ENCODE assay signal across 2 cellular contexts in the genomic region with DNA sequence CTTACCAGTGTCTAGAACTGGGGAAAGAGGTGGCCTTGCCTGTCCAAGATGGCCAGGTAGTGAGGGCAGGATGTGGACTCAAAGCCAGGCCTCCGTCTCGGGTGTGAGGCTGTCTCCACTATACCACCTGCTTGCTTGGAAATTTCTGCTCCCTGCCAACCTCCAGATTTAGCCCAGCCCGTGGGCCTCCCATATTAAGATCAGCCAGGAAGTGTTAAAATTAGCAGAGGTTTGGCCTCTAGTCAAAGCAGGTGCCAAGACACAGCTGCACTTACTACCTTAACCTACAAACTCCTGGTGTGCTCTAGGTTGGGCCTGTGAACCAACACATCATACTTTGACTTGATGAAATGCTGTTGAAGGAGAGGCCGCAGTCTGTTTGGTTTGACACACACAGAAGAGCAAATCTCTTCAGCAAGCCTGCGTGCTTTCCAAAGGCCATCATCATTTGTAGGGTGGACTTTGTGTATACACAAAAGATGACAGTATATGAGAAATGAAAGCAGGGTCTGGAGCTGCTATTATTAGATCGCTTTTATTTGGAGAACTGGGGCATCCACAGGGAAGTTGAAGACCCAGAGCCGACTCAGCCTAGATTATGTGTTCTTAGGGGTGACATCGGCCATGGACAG.
TF ChIP-seq lines count a peak whose summit lies in the region.

No MANE protein-coding gene starts in this region.

TF ChIP-seq in IMR-90, 13 proteins besides CTCF, POLR2A, EP300 and RAD21:
- TF ChIP-seq NFE2L2 (IDR thresholded peaks at IDR 0.05; ENCODE audit: low read depth, low read length) (no peak), RFX5 (IDR thresholded peaks at IDR 0.05; ENCODE audit: low read depth, low read length) (no peak), RCOR1 (IDR thresholded peaks at IDR 0.05; ENCODE audit: insufficient replicate concordance, low read length) (no peak), CEBPB (IDR thresholded peaks at IDR 0.05; ENCODE audit: low read depth, low read length) (no peak), MAZ (IDR thresholded peaks at IDR 0.05; ENCODE audit: borderline replicate concordance, low read depth, low read length) (no peak), MXI1 (IDR thresholded peaks at IDR 0.05; ENCODE audit: borderline replicate concordance, low read depth, low read length) (no peak), MAFK (IDR thresholded peaks at IDR 0.05; ENCODE audit: low read depth, low read length) (no peak), SMC3 (IDR thresholded peaks at IDR 0.05; ENCODE audit: low read depth, low read length) (no peak), CHD1 (IDR thresholded peaks at IDR 0.05; ENCODE audit: low read depth, low read length) (no peak), USF2 (IDR thresholded peaks at IDR 0.05; ENCODE audit: low read depth, low read length) (no peak), FOS (IDR thresholded peaks at IDR 0.05; ENCODE audit: low read depth, low read length) (no peak)

TF ChIP-seq in GM12878, 131 proteins besides CTCF, POLR2A, EP300 and RAD21:
- TF ChIP-seq SMAD1 (IDR thresholded peaks at IDR 0.05; ENCODE audit: low read depth, partially characterized antibody) (no peak), ASH2L (IDR thresholded peaks at IDR 0.05; ENCODE audit: borderline replicate concordance, low read depth) (no peak), NFXL1 (IDR thresholded peaks at IDR 0.05; ENCODE audit: borderline replicate concordance) (no peak), HCFC1 (IDR thresholded peaks at IDR 0.05; ENCODE audit: low read length) (no peak), YY1 (IDR thresholded peaks at IDR 0.05; ENCODE audit: low read depth, low read length) (no peak), FOXM1 (IDR thresholded peaks at IDR 0.05; ENCODE audit: low read depth, low read length) (no peak), FOS (IDR thresholded peaks at IDR 0.05; ENCODE audit: borderline replicate concordance, extremely low read depth, insufficient read length) (no peak), RUNX3 (IDR thresholded peaks at IDR 0.05; ENCODE audit: low read length) (no peak), HDAC2 (IDR thresholded peaks at IDR 0.05) (no peak), MXI1 (IDR thresholded peaks at IDR 0.05; ENCODE audit: low read depth, low read length) (no peak), USF2 (IDR thresholded peaks at IDR 0.05; ENCODE audit: borderline replicate concordance, low read depth, low read length) (no peak), SIX5 (IDR thresholded peaks at IDR 0.05; ENCODE audit: low read depth, low read length, severe bottlenecking) (no peak)
- TF ChIP-seq, protein P1, sequence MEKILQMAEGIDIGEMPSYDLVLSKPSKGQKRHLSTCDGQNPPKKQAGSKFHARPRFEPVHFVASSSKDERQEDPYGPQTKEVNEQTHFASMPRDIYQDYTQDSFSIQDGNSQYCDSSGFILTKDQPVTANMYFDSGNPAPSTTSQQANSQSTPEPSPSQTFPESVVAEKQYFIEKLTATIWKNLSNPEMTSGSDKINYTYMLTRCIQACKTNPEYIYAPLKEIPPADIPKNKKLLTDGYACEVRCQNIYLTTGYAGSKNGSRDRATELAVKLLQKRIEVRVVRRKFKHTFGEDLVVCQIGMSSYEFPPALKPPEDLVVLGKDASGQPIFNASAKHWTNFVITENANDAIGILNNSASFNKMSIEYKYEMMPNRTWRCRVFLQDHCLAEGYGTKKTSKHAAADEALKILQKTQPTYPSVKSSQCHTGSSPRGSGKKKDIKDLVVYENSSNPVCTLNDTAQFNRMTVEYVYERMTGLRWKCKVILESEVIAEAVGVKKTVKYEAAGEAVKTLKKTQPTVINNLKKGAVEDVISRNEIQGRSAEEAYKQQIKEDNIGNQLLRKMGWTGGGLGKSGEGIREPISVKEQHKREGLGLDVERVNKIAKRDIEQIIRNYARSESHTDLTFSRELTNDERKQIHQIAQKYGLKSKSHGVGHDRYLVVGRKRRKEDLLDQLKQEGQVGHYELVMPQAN (conservative IDR thresholded peaks at IDR 0.05), result no peak
